In the genomic region with DNA sequence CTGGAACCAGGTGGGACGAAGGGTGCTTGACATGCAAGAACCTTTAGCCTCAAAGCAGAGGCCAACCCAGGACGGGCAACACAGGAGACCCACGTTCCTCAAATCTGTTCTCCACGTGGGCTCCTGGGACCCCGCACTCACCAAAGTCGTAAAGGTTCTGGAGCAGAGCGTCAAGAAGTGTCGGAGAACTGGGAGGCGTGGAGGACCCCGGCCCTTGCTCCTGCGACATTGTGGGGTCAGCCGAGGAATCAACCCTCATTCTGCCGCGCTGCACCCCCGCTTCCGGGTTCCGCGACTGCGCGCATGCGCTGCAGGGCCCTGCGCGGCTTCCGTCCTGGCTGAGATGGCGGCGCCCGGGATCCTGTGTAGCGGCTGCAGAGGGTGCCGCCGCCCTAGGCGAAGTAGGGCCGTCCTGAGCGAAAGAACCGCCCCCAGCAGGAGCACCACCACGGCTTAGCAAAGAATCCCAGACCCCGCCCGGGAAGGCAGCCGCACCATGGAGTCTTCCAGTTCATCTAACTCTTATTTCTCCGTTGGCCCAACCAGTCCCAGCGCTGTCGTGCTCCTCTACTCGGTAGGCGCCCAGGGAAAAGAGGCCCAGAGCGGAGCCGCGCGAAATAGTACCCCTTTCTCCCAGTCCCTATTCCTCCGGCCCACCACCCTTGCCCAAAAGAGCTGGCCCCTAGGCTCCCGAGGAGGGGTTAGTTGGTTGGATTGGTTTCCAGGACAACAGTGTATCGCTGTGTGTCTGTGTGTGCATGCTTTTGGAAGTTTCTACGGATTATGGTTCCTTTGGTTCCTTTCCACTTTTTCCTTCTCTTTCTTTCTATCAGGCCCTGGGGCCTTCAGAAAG, we compare ENCODE assay signal across 8 cellular contexts. TPM values are rescaled to one million over a fixed set of nuclear protein-coding genes. Genes with fewer than 3 reads are reported as not detected.
DNase-seq lines count a peak whose midpoint lies in the region; ATAC-seq lines count a peak whose summit lies in the region.

A gene (plus strand): TSS at position 330 of the 853 bp plus-strand sequence. CDS start 167 bp downstream, at position 497.

- peak within 1 kb of the TSS; percentile 95 for H3K27ac Mint-ChIP-seq in activated T-helper 1 cell treated with anti-CD3 and anti-CD28 coated beads, Interleukin-12 subunit alpha, Interleukin-12 subunit beta, Interleukin-2, Interleukin-4 antibody, amounts not matched to agents 30 ng/mL and 10 ng/mL and 1 ng/mL, durations not matched to agents 14 hours and 24 hours and 36 hours
- peak within 1 kb of the TSS; percentile 92 to 99 (median 97) for H3K27ac Mint-ChIP-seq in naive thymus-derived CD4-positive, alpha-beta T cell
- H3K27ac Mint-ChIP-seq in stimulated activated memory B cell treated with anti-CD40 and anti-IgM and Interleukin-4, amounts not matched to agents 10 μg/mL and 1 μg/mL and 100 μg/mL, for 72 hours: peak within 1 kb of the TSS; percentile 100

- no peaks in the 10 kb centered on the region for H3K9me3 ChIP-seq in naive thymus-derived CD4-positive, alpha-beta T cell (ENCODE audit: control insufficient read depth in 2 of 3, low read length in 3 of 3)

- peak; percentile 93 for ATAC-seq in GM21619 (IDR thresholded peaks at IDR 0.05; ENCODE audit: unreplicated experiment)
- peak; percentile 98 for ATAC-seq in naive thymus-derived CD4-positive, alpha-beta T cell
- peak; percentile 99 for ATAC-seq in stimulated activated memory B cell treated with anti-CD40 and anti-IgM and Interleukin-4, amounts not matched to agents 10 μg/mL and 1 μg/mL and 100 μg/mL, for 72 hours

- CTCF ChIA-PET in naive thymus-derived CD4-positive, alpha-beta T cell (lab: Charles Lee): interaction anchor here (1.0 kb wide), 1 partner anchor 97 kb away, joined by 3 read pairs; a partner anchor contains a TSS

- H3K27ac ChIP-seq in naive thymus-derived CD4-positive, alpha-beta T cell (ENCODE audit: low read depth, low read length): peak within 1 kb of the TSS; percentile 93

- DNase-seq in DMS53 treated with DMSO at 0.1 percent for 48 hours (lab: John Stamatoyannopoulos, UW; ENCODE audit: unreplicated experiment) (peak; percentile 50), KBM-7 (peak; percentile 88), RPMI7951 (ENCODE audit: low read depth) (peak; percentile 87), fibroblast of gingiva (ENCODE audit: low read depth) (peak; percentile 84)
- peak; percentile 91 for DNase-seq in activated T-helper 1 cell treated with anti-CD3 and anti-CD28 coated beads, Interleukin-12 subunit alpha, Interleukin-12 subunit beta, Interleukin-2, Interleukin-4 antibody, amounts not matched to agents 30 ng/mL and 10 ng/mL and 1 ng/mL, durations not matched to agents 14 hours and 24 hours and 36 hours (ENCODE audit: low spot score)
- DNase-seq in naive thymus-derived CD4-positive, alpha-beta T cell: peak; percentile 86 to 97 (median 92)

- POLR2A ChIA-PET in naive thymus-derived CD4-positive, alpha-beta T cell (lab: Charles Lee): interaction anchor here (0.6 to 1.6 kb wide), 11 partner anchors 9 to 598 kb away, joined by 3 to 14 read pairs (median 4); a partner anchor contains a TSS

- intact Hi-C loops in activated T-helper 1 cell treated with anti-CD3 and anti-CD28 coated beads, Interleukin-12 subunit alpha, Interleukin-12 subunit beta, Interleukin-2, Interleukin-4 antibody, amounts not matched to agents 30 ng/mL and 10 ng/mL and 1 ng/mL, durations not matched to agents 14 hours and 24 hours and 36 hours (cut with micrococcal nuclease): loop anchor here (1.0 to 10.0 kb wide), 10 partner anchors 31 to 1176 kb away; a partner anchor contains a TSS
- intact Hi-C loops in naive thymus-derived CD4-positive, alpha-beta T cell (cut with micrococcal nuclease): loop anchor here (1.0 to 10.0 kb wide), 17 partner anchors 30 to 1966 kb away; a partner anchor contains a TSS

- peaks cover 0 to 31% (median 8%) of the 10 kb centered on the region in 3 experiments for H3K36me3 ChIP-seq in naive thymus-derived CD4-positive, alpha-beta T cell (ENCODE audit: control insufficient read depth in 2 of 3, insufficient read depth in 3 of 3, low read length in 3 of 3)

- no peaks in the 10 kb centered on the region for H3K27me3 Mint-ChIP-seq in activated T-helper 1 cell treated with anti-CD3 and anti-CD28 coated beads, Interleukin-12 subunit alpha, Interleukin-12 subunit beta, Interleukin-2, Interleukin-4 antibody, amounts not matched to agents 30 ng/mL and 10 ng/mL and 1 ng/mL, durations not matched to agents 14 hours and 24 hours and 36 hours (ENCODE audit: insufficient read depth)
- H3K27me3 Mint-ChIP-seq in naive thymus-derived CD4-positive, alpha-beta T cell: no peaks in the 10 kb centered on the region
- no peaks in the 10 kb centered on the region for H3K27me3 Mint-ChIP-seq in stimulated activated memory B cell treated with anti-CD40 and anti-IgM and Interleukin-4, amounts not matched to agents 10 μg/mL and 1 μg/mL and 100 μg/mL, for 72 hours

- peaks cover 48% of the 10 kb centered on the region for H3K36me3 Mint-ChIP-seq in activated T-helper 1 cell treated with anti-CD3 and anti-CD28 coated beads, Interleukin-12 subunit alpha, Interleukin-12 subunit beta, Interleukin-2, Interleukin-4 antibody, amounts not matched to agents 30 ng/mL and 10 ng/mL and 1 ng/mL, durations not matched to agents 14 hours and 24 hours and 36 hours (ENCODE audit: low read depth)
- H3K36me3 Mint-ChIP-seq in naive thymus-derived CD4-positive, alpha-beta T cell: peaks cover 18 to 38% (median 30%) of the 10 kb centered on the region in 5 donors
- peaks cover 37% of the 10 kb centered on the region for H3K36me3 Mint-ChIP-seq in stimulated activated memory B cell treated with anti-CD40 and anti-IgM and Interleukin-4, amounts not matched to agents 10 μg/mL and 1 μg/mL and 100 μg/mL, for 72 hours

- H3K27me3 ChIP-seq in naive thymus-derived CD4-positive, alpha-beta T cell (ENCODE audit: control insufficient read depth in 2 of 2, insufficient read depth in 2 of 2, low read length in 2 of 2): no peaks in the 10 kb centered on the region

- H3K4me3 Mint-ChIP-seq in activated T-helper 1 cell treated with anti-CD3 and anti-CD28 coated beads, Interleukin-12 subunit alpha, Interleukin-12 subunit beta, Interleukin-2, Interleukin-4 antibody, amounts not matched to agents 30 ng/mL and 10 ng/mL and 1 ng/mL, durations not matched to agents 14 hours and 24 hours and 36 hours: peak within 1 kb of the TSS; percentile 99
- peak within 1 kb of the TSS; percentile 90 to 99 (median 95) for H3K4me3 Mint-ChIP-seq in naive thymus-derived CD4-positive, alpha-beta T cell
- peak within 1 kb of the TSS; percentile 98 for H3K4me3 Mint-ChIP-seq in stimulated activated memory B cell treated with anti-CD40 and anti-IgM and Interleukin-4, amounts not matched to agents 10 μg/mL and 1 μg/mL and 100 μg/mL, for 72 hours

- in situ Hi-C loops in KBM-7 (cut with MboI; ENCODE audit: low pct_unique_long_range_greater_than_20kb, low sequenced_read_pairs): no loop called here

- H3K4me1 ChIP-seq in naive thymus-derived CD4-positive, alpha-beta T cell (ENCODE audit: control insufficient read depth in 2 of 2, insufficient read depth in 2 of 2, low read length in 2 of 2): peaks cover 17 to 44% of the 10 kb centered on the region in 2 donors

- peak within 1 kb of the TSS; percentile 98 for H3K4me3 ChIP-seq in naive thymus-derived CD4-positive, alpha-beta T cell (ENCODE audit: low read length)

- H3K9me3 Mint-ChIP-seq in activated T-helper 1 cell treated with anti-CD3 and anti-CD28 coated beads, Interleukin-12 subunit alpha, Interleukin-12 subunit beta, Interleukin-2, Interleukin-4 antibody, amounts not matched to agents 30 ng/mL and 10 ng/mL and 1 ng/mL, durations not matched to agents 14 hours and 24 hours and 36 hours: no peaks in the 10 kb centered on the region
- peaks cover 0 to 5% (median 0%) of the 10 kb centered on the region in 11 donors for H3K9me3 Mint-ChIP-seq in naive thymus-derived CD4-positive, alpha-beta T cell
- no peaks in the 10 kb centered on the region for H3K9me3 Mint-ChIP-seq in stimulated activated memory B cell treated with anti-CD40 and anti-IgM and Interleukin-4, amounts not matched to agents 10 μg/mL and 1 μg/mL and 100 μg/mL, for 72 hours

- H3K4me1 Mint-ChIP-seq in activated T-helper 1 cell treated with anti-CD3 and anti-CD28 coated beads, Interleukin-12 subunit alpha, Interleukin-12 subunit beta, Interleukin-2, Interleukin-4 antibody, amounts not matched to agents 30 ng/mL and 10 ng/mL and 1 ng/mL, durations not matched to agents 14 hours and 24 hours and 36 hours (ENCODE audit: low read depth): peaks cover 51% of the 10 kb centered on the region
- H3K4me1 Mint-ChIP-seq in naive thymus-derived CD4-positive, alpha-beta T cell: peaks cover 47 to 86% (median 76%) of the 10 kb centered on the region in 7 donors
- H3K4me1 Mint-ChIP-seq in stimulated activated memory B cell treated with anti-CD40 and anti-IgM and Interleukin-4, amounts not matched to agents 10 μg/mL and 1 μg/mL and 100 μg/mL, for 72 hours: peaks cover 80% of the 10 kb centered on the region

RNA-seq across cellular contexts. Expression of the gene that starts here (rescaled TPM):
- 64.1 and 74.0 TPM in 2 replicates for total RNA-seq in RPMI7951 (2014; rRNA removed; shearing (Covaris generic))
- 41.7 and 43.1 TPM in 2 replicates for total RNA-seq in activated T-helper 1 cell treated with anti-CD3 and anti-CD28 coated beads, Interleukin-12 subunit alpha, Interleukin-12 subunit beta, Interleukin-2, Interleukin-4 antibody, amounts not matched to agents 30 ng/mL and 10 ng/mL and 1 ng/mL, durations not matched to agents 14 hours and 24 hours and 36 hours
- 10 to 100 TPM; 17.3 to 41.0 (median 35.5) TPM for total RNA-seq in naive thymus-derived CD4-positive, alpha-beta T cell
- 10 to 100 TPM; 30.1 to 34.4 TPM for polyA plus RNA-seq in naive thymus-derived CD4-positive, alpha-beta T cell

Comparison
In these comparisons a context has a peak if more than half of its experiments do, and no peak if none do; other contexts are left out.
1. Peak in every context shown above with its lines: DNase-seq, ATAC-seq, H3K4me3 ChIP-seq and H3K27ac ChIP-seq.